Comparison of ENCODE assay signal across 16 cellular contexts in the genomic region with DNA sequence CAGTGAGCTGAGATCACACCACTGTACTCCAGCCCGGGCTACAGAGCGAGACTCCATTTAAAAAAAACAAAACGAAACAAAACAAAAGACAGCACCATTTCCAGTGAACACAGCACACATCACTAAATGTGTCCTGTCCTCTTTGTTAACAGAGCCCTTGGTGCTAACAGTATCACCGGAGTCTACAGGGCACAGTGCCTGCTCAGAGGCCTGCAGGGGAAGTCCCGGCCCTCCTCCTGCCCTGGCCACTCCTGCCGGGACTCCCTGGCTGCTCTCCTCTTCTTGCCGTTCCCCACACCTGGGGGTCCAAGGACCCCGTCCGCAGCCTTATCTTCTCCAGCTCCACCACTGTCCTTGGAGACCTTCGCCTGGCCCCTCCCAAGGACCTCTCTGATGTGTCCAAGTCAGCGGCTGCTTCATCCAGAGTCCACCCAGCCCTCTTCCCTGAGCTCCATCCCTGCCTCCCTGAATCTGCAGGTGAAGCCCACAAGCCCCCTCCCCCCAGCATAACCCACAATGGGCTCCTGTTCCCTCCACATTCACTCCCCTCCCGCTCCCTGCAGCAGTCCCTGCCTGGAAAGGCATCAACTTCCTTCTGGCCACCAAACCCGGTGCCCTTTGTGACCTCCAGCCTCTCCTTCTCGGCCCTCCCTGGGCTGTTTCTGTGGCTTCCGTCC. TPM values are rescaled to one million over a fixed set of nuclear protein-coding genes. Genes with fewer than 3 reads are reported as not detected.
DNase-seq lines count a peak whose midpoint lies in the region; ATAC-seq and TF ChIP-seq lines count a peak whose summit lies in the region.
"Had no signal": no experiment of that assay in that cellular context is flagged by ENCODE, and none has a peak within 500 bp of the region (broad histone marks: within the 10 kb centered on the region; RNA-seq: fewer than 3 reads in every experiment).

No MANE protein-coding gene starts in this region.

- no peak overlapping the region for H2BK120ac ChIP-seq in neuronal stem cell (ENCODE audit: low read depth, low read length)

- no peaks in the 10 kb centered on the region for H3K27me3 ChIP-seq in right cardiac atrium (ENCODE audit: control insufficient read depth, insufficient read depth)
- no peaks in the 10 kb centered on the region for H3K27me3 ChIP-seq in neuronal stem cell (ENCODE audit: control insufficient read depth in 3 of 3, insufficient read depth in 3 of 3, low read depth in 1 of 3, low read length in 3 of 3)
- H3K27me3 ChIP-seq in foreskin keratinocyte, result no peaks in the 10 kb centered on the region
- H3K27me3 ChIP-seq in upper lobe of left lung, result no peaks in the 10 kb centered on the region

- H2BK12ac ChIP-seq in neuronal stem cell (ENCODE audit: low read length), result no peak overlapping the region

- no peaks in the 10 kb centered on the region for H3K4me1 Mint-ChIP-seq in central memory CD8-positive, alpha-beta T cell

- no peak overlapping the region for H3K4ac ChIP-seq in neuronal stem cell (ENCODE audit: low read length)

- no peak overlapping the region for H3K23ac ChIP-seq in neuronal stem cell (ENCODE audit: low read depth, low read length, poor library complexity)

- no peak for TF ChIP-seq POLR2A in upper lobe of left lung (IDR thresholded peaks at IDR 0.05)

- H3K9me3 ChIP-seq in right cardiac atrium (ENCODE audit: control insufficient read depth, low read length) (no peaks in the 10 kb centered on the region), neuronal stem cell (replicated peaks in 1 of 2; ENCODE audit: control insufficient read depth in 2 of 2, insufficient read depth in 1 of 2, low read depth in 1 of 2, low read length in 2 of 2) (no peaks in the 10 kb centered on the region), upper lobe of left lung (no peaks in the 10 kb centered on the region)
- H3K9me3 ChIP-seq: Caco-2 had no signal

- ATAC-seq in left ventricle myocardium superior (peak; percentile 32), right cardiac atrium (no peak), HG03520 (IDR thresholded peaks at IDR 0.05; ENCODE audit: unreplicated experiment) (no peak), foreskin keratinocyte (no peak), upper lobe of left lung (ENCODE audit: low FRiP score in 2 of 2) (no peak)
- ATAC-seq in central memory CD8-positive, alpha-beta T cell (replicated peaks; ENCODE audit: extremely low read depth, poor library complexity, severe bottlenecking), result no peak
- ATAC-seq: HCT116, K562 had no signal

- H3K79me1 ChIP-seq in neuronal stem cell (ENCODE audit: low read depth, low read length), result no peaks in the 10 kb centered on the region

- no peak overlapping the region for H2AK5ac ChIP-seq in neuronal stem cell (ENCODE audit: low read depth, low read length)

- H3K4me1 ChIP-seq in right cardiac atrium (ENCODE audit: control insufficient read depth, insufficient read depth, low read length), result no peaks in the 10 kb centered on the region
- peaks cover 0 to 1% of the 10 kb centered on the region in 2 donors for H3K4me1 ChIP-seq in neuronal stem cell (ENCODE audit: control insufficient read depth in 2 of 2, insufficient read depth in 1 of 2, low read depth in 1 of 2, low read length in 2 of 2)
- H3K4me1 ChIP-seq in foreskin keratinocyte, result peaks cover 9% of the 10 kb centered on the region
- no peaks in the 10 kb centered on the region for H3K4me1 ChIP-seq in upper lobe of left lung
- H3K4me1 ChIP-seq: Caco-2 had no signal

- H3K4me2 ChIP-seq in neuronal stem cell (ENCODE audit: insufficient read depth, low read length, poor library complexity, severe bottlenecking), result no peak overlapping the region

- H3K36me3 ChIP-seq in neuronal stem cell (replicated peaks in 1 of 2; ENCODE audit: control insufficient read depth in 2 of 2, insufficient read depth in 2 of 2, low read length in 2 of 2) (peaks cover 2 to 27% of the 10 kb centered on the region in 2 donors), upper lobe of left lung (no peaks in the 10 kb centered on the region)

- no peaks in the 10 kb centered on the region for H3K27me3 Mint-ChIP-seq in central memory CD8-positive, alpha-beta T cell
- H3K27me3 Mint-ChIP-seq: CD4-positive, alpha-beta T cell had no signal

- no peak for TF ChIP-seq CTCF in foreskin keratinocyte (conservative IDR thresholded peaks at IDR 0.05)
- TF ChIP-seq CTCF in upper lobe of left lung (IDR thresholded peaks at IDR 0.05), result no peak

- H4K8ac ChIP-seq in neuronal stem cell (ENCODE audit: low read depth, low read length), result peak overlapping the region; percentile 0

- no peak overlapping the region for H3K14ac ChIP-seq in neuronal stem cell (ENCODE audit: low read length)

- intact Hi-C loops in left ventricle myocardium superior (cut with micrococcal nuclease) (no loop called here), right cardiac atrium (cut with DNase I) (no loop called here)

- 85% methylated on average over 15 of the region's 15 CpGs for WGBS in right cardiac atrium
- WGBS in neuronal stem cell (ENCODE audit: extremely low coverage in 2 of 2, insufficient read length in 2 of 2, insufficient replicate concordance in 1 of 2), 2 donors, result no CpG with 5 or more reads among the region's 15 CpGs
- 81 to 92% methylated on average over 15 of the region's 15 CpGs for WGBS in upper lobe of left lung, 2 donors

- no peaks in the 10 kb centered on the region for H3K9me3 Mint-ChIP-seq in central memory CD8-positive, alpha-beta T cell
- H3K9me3 Mint-ChIP-seq: CD4-positive, alpha-beta T cell; HFFc6 had no signal

- H3K27ac ChIP-seq in right cardiac atrium (ENCODE audit: low read length) (no peak overlapping the region), neuronal stem cell (replicated peaks; ENCODE audit: low read length) (no peak overlapping the region), foreskin keratinocyte (no peak overlapping the region), upper lobe of left lung (no peak overlapping the region)
- H3K27ac ChIP-seq: C4-2B, GM23248 had no signal

- no peak for TF ChIP-seq EP300 in upper lobe of left lung (IDR thresholded peaks at IDR 0.05)

- DNase-seq in left ventricle myocardium superior, result no peak
- DNase-seq in right cardiac atrium, result no peak
- no peak for DNase-seq in central memory CD8-positive, alpha-beta T cell (ENCODE audit: low spot score in 2 of 2)
- no peak for DNase-seq in neuronal stem cell (ENCODE audit: low spot score)
- no peak for DNase-seq in foreskin keratinocyte
- DNase-seq in upper lobe of left lung, result no peak
- DNase-seq: ACHN; Caco-2; CD4-positive, alpha-beta T cell; GM23248; HFFc6 had no signal

- H3K36me3 Mint-ChIP-seq in central memory CD8-positive, alpha-beta T cell (ENCODE audit: insufficient read depth), result no peaks in the 10 kb centered on the region

- H3K27ac Mint-ChIP-seq in central memory CD8-positive, alpha-beta T cell (ENCODE audit: low read depth), result peak overlapping the region; percentile 35
- H3K27ac Mint-ChIP-seq: CD4-positive, alpha-beta T cell; HFFc6 had no signal

- no peak overlapping the region for H3K4me3 Mint-ChIP-seq in central memory CD8-positive, alpha-beta T cell
- H3K4me3 Mint-ChIP-seq: CD4-positive, alpha-beta T cell; HFFc6 had no signal

- no peak overlapping the region for H2AFZ ChIP-seq in neuronal stem cell (ENCODE audit: low read length)
- H2AFZ ChIP-seq: GM23248 had no signal

- H3K4me3 ChIP-seq in right cardiac atrium (ENCODE audit: low read length) (no peak overlapping the region), neuronal stem cell (ENCODE audit: low read length in 2 of 2) (no peak overlapping the region), upper lobe of left lung (no peak overlapping the region)
- H3K4me3 ChIP-seq: GM23248, K562 had no signal

- H4K91ac ChIP-seq in neuronal stem cell (ENCODE audit: low read depth, low read length, poor library complexity), result no peak overlapping the region

- peak overlapping the region; percentile 48 for H3K18ac ChIP-seq in neuronal stem cell (ENCODE audit: low read length)

- no peak overlapping the region for H3K9ac ChIP-seq in neuronal stem cell (ENCODE audit: low read depth, low read length, poor library complexity)
- H3K9ac ChIP-seq: GM23248 had no signal

- H2BK5ac ChIP-seq in neuronal stem cell (ENCODE audit: low read length), result no peak overlapping the region

- no peak overlapping the region for H2BK15ac ChIP-seq in neuronal stem cell (ENCODE audit: low read length)

RNA-seq across cellular contexts. Expression of gene TRPV1, which starts 8.5 kb away (rescaled TPM):
- total RNA-seq in left ventricle myocardium superior, result 3.5 TPM
- 1 to 10 TPM; 3.5 to 4.6 (median 3.7) TPM for total RNA-seq in right cardiac atrium
- polyA plus RNA-seq in right cardiac atrium, result 3.6 TPM
- polyA plus RNA-seq in neuronal stem cell (2013, experiment 1 of 2), result 3.2 TPM
- 3.3 TPM for polyA plus RNA-seq in neuronal stem cell (2013, experiment 2 of 2)
- 1.3 and 1.6 TPM in 2 replicates for total RNA-seq in foreskin keratinocyte
- polyA plus RNA-seq in foreskin keratinocyte, result 0.68 and 0.76 TPM in 2 replicates
- 10 to 100 TPM in 1 of 6 donors, 1 to 10 TPM in 5; 2.0 to 16.8 (median 4.8) TPM for total RNA-seq in upper lobe of left lung

RNA-seq across cellular contexts. Expression of gene SHPK, which starts 35.4 kb away (rescaled TPM):
- 5.1 TPM for total RNA-seq in left ventricle myocardium superior
- 1 to 10 TPM; 4.6 to 5.8 (median 4.9) TPM for total RNA-seq in right cardiac atrium
- polyA plus RNA-seq in right cardiac atrium, result 2.9 TPM
- 13.9 TPM for polyA plus RNA-seq in neuronal stem cell (2013, experiment 1 of 2)
- polyA plus RNA-seq in neuronal stem cell (2013, experiment 2 of 2), result 14.1 TPM
- 12.5 and 15.3 TPM in 2 replicates for total RNA-seq in foreskin keratinocyte
- polyA plus RNA-seq in foreskin keratinocyte, result 6.4 and 8.6 TPM in 2 replicates
- 10 to 100 TPM; 10.5 to 25.1 (median 12.4) TPM for total RNA-seq in upper lobe of left lung

RNA-seq across cellular contexts. Expression of gene CTNS, which starts 35.9 kb away (rescaled TPM):
- total RNA-seq in left ventricle myocardium superior (7.1 TPM), right cardiac atrium (10 to 100 TPM in 1 of 4 donors, 1 to 10 TPM in 3; 7.7 to 10.5 (median 8.4) TPM), foreskin keratinocyte (11.8 and 14.3 TPM in 2 replicates), upper lobe of left lung (10 to 100 TPM; 22.1 to 31.4 (median 25.3) TPM)
- polyA plus RNA-seq in right cardiac atrium (7.4 TPM), foreskin keratinocyte (11.4 and 12.3 TPM in 2 replicates)
- 12.5 TPM for polyA plus RNA-seq in neuronal stem cell (2013, experiment 1 of 2)
- 12.7 TPM for polyA plus RNA-seq in neuronal stem cell (2013, experiment 2 of 2)

RNA-seq across cellular contexts. Expression of gene TRPV3, which starts 43.1 kb away (rescaled TPM):
- total RNA-seq in left ventricle myocardium superior (1.3 TPM), right cardiac atrium (1 to 10 TPM; 2.6 to 3.3 (median 2.8) TPM), foreskin keratinocyte (7.7 and 14.8 TPM in 2 replicates), upper lobe of left lung (under 1 TPM; under 0.01 to 0.84 (median 0.28) TPM)
- polyA plus RNA-seq in right cardiac atrium (1.6 TPM), foreskin keratinocyte (2.3 and 3.5 TPM in 2 replicates)
- 2.0 TPM for polyA plus RNA-seq in neuronal stem cell (2013, experiment 1 of 2)
- 2.4 TPM for polyA plus RNA-seq in neuronal stem cell (2013, experiment 2 of 2)
- total RNA-seq: H4 had no signal
